ENCODE assay signal across 23 cellular contexts in the genomic region with DNA sequence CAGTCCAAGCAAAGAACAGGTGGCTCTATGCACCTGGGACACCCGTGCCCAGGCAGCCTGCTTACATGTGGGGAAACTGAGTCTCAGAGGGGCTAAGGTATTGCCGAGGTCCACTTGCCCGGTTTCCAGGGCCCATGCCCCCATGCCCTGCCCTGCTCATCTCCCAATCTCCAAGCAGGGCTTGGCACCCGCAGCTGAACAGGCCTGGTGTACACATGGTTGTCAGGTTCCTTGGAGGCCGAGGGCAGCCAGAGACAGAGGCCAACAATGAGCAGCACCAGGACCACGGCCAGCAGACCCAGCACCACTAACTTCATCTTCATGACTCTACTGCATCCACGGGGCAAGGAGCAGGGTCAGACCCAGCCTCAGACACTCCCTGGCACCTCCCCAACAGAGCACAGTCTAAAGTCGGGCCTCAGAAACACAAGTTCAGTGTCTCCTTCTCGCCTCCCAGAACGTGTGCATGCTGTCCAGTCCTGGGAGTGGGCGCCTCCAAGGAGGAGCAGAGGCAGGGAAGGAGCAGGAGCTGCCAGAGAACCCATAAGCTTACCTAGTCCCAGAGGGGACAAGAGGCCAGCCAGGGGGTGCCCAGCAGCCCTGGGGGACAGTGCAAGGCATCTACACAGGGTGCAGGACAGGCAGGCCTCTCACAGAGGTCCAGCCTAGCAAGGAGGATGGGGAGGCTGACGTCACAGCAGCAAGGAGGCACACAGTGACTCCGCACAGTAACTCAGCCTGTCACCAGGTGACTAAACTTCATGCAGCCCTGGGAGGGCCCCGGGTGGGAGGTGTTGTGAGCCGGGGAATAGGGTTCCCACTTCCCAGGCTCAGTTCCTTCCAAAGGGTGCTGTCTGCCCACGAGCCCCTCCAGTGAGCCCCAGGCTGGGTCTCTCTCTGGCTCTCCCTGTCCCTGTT. TPM values are rescaled to one million over a fixed set of nuclear protein-coding genes. Genes with fewer than 3 reads are reported as not detected.
A peak's percentile ranks its signal among the peaks of the same experiment; 100 is the strongest.
DNase-seq lines count a peak whose midpoint lies in the region; ATAC-seq and TF ChIP-seq lines count a peak whose summit lies in the region.
"Had no signal": no experiment of that assay in that cellular context is flagged by ENCODE, and none has a peak within 500 bp of the region (broad histone marks: within the 10 kb centered on the region; RNA-seq: fewer than 3 reads in every experiment).

No MANE protein-coding gene starts in this region.

- TF ChIP-seq RAD21 in SK-N-SH (IDR thresholded peaks at IDR 0.05; ENCODE audit: low read length): no peak
- TF ChIP-seq RAD21 in Ishikawa (IDR thresholded peaks at IDR 0.05; ENCODE audit: low read depth): no peak

- no peak overlapping the region for H3K4me3 ChIP-seq in SK-N-SH (ENCODE audit: low read depth in 2 of 2, low read length in 1 of 2)
- no peak overlapping the region for H3K4me3 ChIP-seq in sigmoid colon
- H3K4me3 ChIP-seq: GM12878, SJSA1 had no signal

- POLR2A ChIA-PET in SK-N-SH (lab: Yijun Ruan, JAX): interaction anchor here (0.6 kb wide), 1 partner anchor 1562 kb away, joined by 3 read pairs; no protein-coding TSS in a partner anchor

- no peaks in the 10 kb centered on the region for H3F3A ChIP-seq in SK-N-SH (replicated peaks; ENCODE audit: insufficient read depth)

- TF ChIP-seq CTCF in SK-N-SH (IDR thresholded peaks at IDR 0.05): no peak
- no peak for TF ChIP-seq CTCF in sigmoid colon (IDR thresholded peaks at IDR 0.05)

- no peak for TF ChIP-seq EP300 in SK-N-SH (IDR thresholded peaks at IDR 0.05; ENCODE audit: borderline replicate concordance in 1 of 2, low read depth in 1 of 2, low read length in 1 of 2)
- TF ChIP-seq EP300 in Ishikawa (IDR thresholded peaks at IDR 0.05; ENCODE audit: borderline replicate concordance): no peak
- no peak for TF ChIP-seq EP300 in sigmoid colon (IDR thresholded peaks at IDR 0.05)

- H3K9me2 ChIP-seq in SK-N-SH: no peaks in the 10 kb centered on the region

- DNase-seq in SK-N-SH (no peak), head of caudate nucleus (peak in 34 of 42 donors; percentile 10 to 76 (median 39)), sigmoid colon (peak; percentile 50), NCI-H69 (lab: John Stamatoyannopoulos, UW) (no peak), occipital lobe (lab: John Stamatoyannopoulos, UW) (no peak)
- DNase-seq in stimulated activated naive CD4-positive, alpha-beta T cell treated with Interleukin-2 at 50 U/mL for 16 hours (lab: John Stamatoyannopoulos, UW): no peak
- DNase-seq: CD4-positive, alpha-beta T cell; DMS153; HFFc6; NCI-H1417 treated with DMSO at 0.1 percent for 48 hours; NCI-H1930; NCI-H226; NCI-H524; PC-3 had no signal

- H3K4me1 ChIP-seq in SK-N-SH (ENCODE audit: control insufficient read depth in 1 of 2, insufficient read depth in 2 of 2, low read depth in 1 of 2, low read length in 1 of 2) (no peaks in the 10 kb centered on the region; a peak in 1 of 4 replicates), sigmoid colon (no peaks in the 10 kb centered on the region)
- H3K4me1 ChIP-seq: SJSA1 had no signal

- H3K36me3 ChIP-seq in SK-N-SH (replicated peaks in 1 of 2; ENCODE audit: control insufficient read depth in 1 of 2, insufficient read depth in 2 of 2, low read length in 1 of 2): no peaks in the 10 kb centered on the region
- H3K36me3 ChIP-seq in sigmoid colon: no peaks in the 10 kb centered on the region
- H3K36me3 ChIP-seq: SJSA1 had no signal

- CTCF ChIA-PET in SK-N-SH (lab: Yijun Ruan, JAX): no interaction called here

- no peak for TF ChIP-seq POLR2A in sigmoid colon (IDR thresholded peaks at IDR 0.05)

- no peak overlapping the region for H3K4me2 ChIP-seq in SK-N-SH

- no peaks in the 10 kb centered on the region for H3K27me3 ChIP-seq in SK-N-SH (ENCODE audit: insufficient read depth)
- H3K27me3 ChIP-seq in sigmoid colon: no peaks in the 10 kb centered on the region
- H3K27me3 ChIP-seq: SJSA1 had no signal

- H4K20me1 ChIP-seq in SK-N-SH (ENCODE audit: insufficient read depth): no peaks in the 10 kb centered on the region

- no peak overlapping the region for H3K27ac ChIP-seq in SK-N-SH (ENCODE audit: low read depth in 2 of 2, low read length in 1 of 2)
- no peak overlapping the region for H3K27ac ChIP-seq in sigmoid colon
- H3K27ac ChIP-seq: 22Rv1, RWPE1, SJSA1 had no signal

- 79% methylated on average over 7 of the region's 16 CpGs for WGBS in SK-N-SH (ENCODE audit: low lambda C conversion rate)
- 88% methylated on average over 16 of the region's 16 CpGs for WGBS in sigmoid colon, 2 donors

- H3K9ac ChIP-seq in SK-N-SH: no peak overlapping the region

- intact Hi-C loops in head of caudate nucleus (cut with DNase I): no loop called here
- intact Hi-C loops in sigmoid colon (cut with DNase I): no loop called here

- ATAC-seq in SK-N-SH treated with all-trans-retinoic acid at 6 μM for 48 hours: peak; percentile 18; the same call in 2 of the 3 replicates
- ATAC-seq: GM12878, PC-3 had no signal

- H3K9me3 ChIP-seq in SK-N-SH: no peaks in the 10 kb centered on the region
- H3K9me3 ChIP-seq in sigmoid colon: no peaks in the 10 kb centered on the region
- H3K9me3 ChIP-seq: SJSA1 had no signal

- H3K79me2 ChIP-seq in SK-N-SH (ENCODE audit: insufficient read depth): no peaks in the 10 kb centered on the region

- H2AFZ ChIP-seq in SK-N-SH (ENCODE audit: low read depth): no peak overlapping the region

TF ChIP-seq in SK-N-SH treated with all-trans-retinoic acid at 6 μM for 48 hours, 23 proteins besides CTCF, POLR2A, EP300 and RAD21 (continues in another document):
- no peak for TF ChIP-seq ZNF8 (CRISPR knock-in tag; IDR thresholded peaks at IDR 0.05)
- TF ChIP-seq ZFP30 (CRISPR knock-in tag; IDR thresholded peaks at IDR 0.05): no peak
- TF ChIP-seq ZC3H10 (CRISPR knock-in tag; IDR thresholded peaks at IDR 0.05): no peak
- TF ChIP-seq, protein P1, sequence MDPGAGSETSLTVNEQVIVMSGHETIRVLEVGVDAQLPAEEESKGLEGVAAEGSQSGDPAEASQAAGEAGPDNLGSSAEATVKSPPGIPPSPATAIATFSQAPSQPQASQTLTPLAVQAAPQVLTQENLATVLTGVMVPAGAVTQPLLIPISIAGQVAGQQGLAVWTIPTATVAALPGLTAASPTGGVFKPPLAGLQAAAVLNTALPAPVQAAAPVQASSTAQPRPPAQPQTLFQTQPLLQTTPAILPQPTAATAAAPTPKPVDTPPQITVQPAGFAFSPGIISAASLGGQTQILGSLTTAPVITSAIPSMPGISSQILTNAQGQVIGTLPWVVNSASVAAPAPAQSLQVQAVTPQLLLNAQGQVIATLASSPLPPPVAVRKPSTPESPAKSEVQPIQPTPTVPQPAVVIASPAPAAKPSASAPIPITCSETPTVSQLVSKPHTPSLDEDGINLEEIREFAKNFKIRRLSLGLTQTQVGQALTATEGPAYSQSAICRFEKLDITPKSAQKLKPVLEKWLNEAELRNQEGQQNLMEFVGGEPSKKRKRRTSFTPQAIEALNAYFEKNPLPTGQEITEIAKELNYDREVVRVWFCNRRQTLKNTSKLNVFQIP (CRISPR knock-in tag; IDR thresholded peaks at IDR 0.05; ENCODE audit: borderline replicate concordance, low read depth): no peak
- no peak for TF ChIP-seq OSR1 (CRISPR knock-in tag; IDR thresholded peaks at IDR 0.05)

TF ChIP-seq in SK-N-SH, 30 proteins besides CTCF, POLR2A, EP300 and RAD21:
- TF ChIP-seq, protein P2, sequence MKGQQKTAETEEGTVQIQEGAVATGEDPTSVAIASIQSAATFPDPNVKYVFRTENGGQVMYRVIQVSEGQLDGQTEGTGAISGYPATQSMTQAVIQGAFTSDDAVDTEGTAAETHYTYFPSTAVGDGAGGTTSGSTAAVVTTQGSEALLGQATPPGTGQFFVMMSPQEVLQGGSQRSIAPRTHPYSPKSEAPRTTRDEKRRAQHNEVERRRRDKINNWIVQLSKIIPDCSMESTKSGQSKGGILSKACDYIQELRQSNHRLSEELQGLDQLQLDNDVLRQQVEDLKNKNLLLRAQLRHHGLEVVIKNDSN (IDR thresholded peaks at IDR 0.05; ENCODE audit: borderline replicate concordance, low read depth): no peak
- TF ChIP-seq MEF2A (IDR thresholded peaks at IDR 0.05; ENCODE audit: borderline replicate concordance, low read depth) (no peak), SMC3 (IDR thresholded peaks at IDR 0.05; ENCODE audit: low read depth, low read length) (no peak), TCF12 (IDR thresholded peaks at IDR 0.05) (no peak), SIN3A (IDR thresholded peaks at IDR 0.05; ENCODE audit: borderline replicate concordance, low read depth, low read length) (no peak), CHD2 (IDR thresholded peaks at IDR 0.05; ENCODE audit: low read length, partially characterized antibody) (no peak), GABPA (IDR thresholded peaks at IDR 0.05; ENCODE audit: low read depth) (no peak)
TF ChIP-seq in SK-N-SH: peak in this region for 0.

RNA-seq across cellular contexts. Expression of a gene that starts 20.2 kb away (rescaled TPM):
- polyA plus RNA-seq in SK-N-SH (2012; rRNA removed) (not detected in 2 replicates), sigmoid colon (1 to 10 TPM; 1.8 to 3.2 (median 2.8) TPM)
- under 0.01 TPM in 1 of 2 replicates, not detected in the other for polyA plus RNA-seq in SK-N-SH (2012; cell fraction: cytosol; rRNA removed)
- polyA plus RNA-seq in SK-N-SH (2012; cell fraction: nucleus; rRNA removed): not detected in 2 replicates
- total RNA-seq in sigmoid colon (not detected), occipital lobe (not detected)
- total RNA-seq: H4, HFFc6, HT-29, M059J, PC-3, SJSA1 had no signal

RNA-seq across cellular contexts. Expression of a gene that starts 38.5 kb away (rescaled TPM):
- polyA plus RNA-seq in SK-N-SH (2012; rRNA removed) (0.21 and 0.41 TPM in 2 replicates), sigmoid colon (under 1 TPM in 1 of 3 donors, not detected in 2; 0.50 TPM)
- polyA plus RNA-seq in SK-N-SH (2012; cell fraction: cytosol; rRNA removed): 0.10 and 0.12 TPM in 2 replicates
- polyA plus RNA-seq in SK-N-SH (2012; cell fraction: nucleus; rRNA removed): 2.4 and 2.6 TPM in 2 replicates
- total RNA-seq in sigmoid colon (under 1 TPM in 1 of 4 donors, not detected in 3; 0.83 TPM), occipital lobe (0.31 TPM)
- total RNA-seq: GM12878, H4, HT-29, M059J, SJSA1 had no signal
- polyA plus RNA-seq: GM12878 had no signal

Comparison
In these comparisons a context has a peak if more than half of its experiments do, and no peak if none do; other contexts are left out.
1. DNase-seq: peak in head of caudate nucleus (34 of 42) and sigmoid colon (single experiment); none in SK-N-SH (single experiment), NCI-H69 (single experiment), occipital lobe (single experiment) and stimulated activated naive CD4-positive, alpha-beta T cell treated with Interleukin-2 at 50 U/mL for 16 hours (single experiment).